In genomic region chr15:68559342-68560310, GRCh38 we compare ENCODE assay signal across 8 cellular contexts. TPM values are rescaled to one million over a fixed set of nuclear protein-coding genes. Genes with fewer than 3 reads are reported as not detected.
DNase-seq lines count a peak whose midpoint lies in the region; ATAC-seq and TF ChIP-seq lines count a peak whose summit lies in the region.

No MANE protein-coding gene starts in this region.

- no peaks in the 10 kb centered on the region for H3K36me3 Mint-ChIP-seq in activated CD4-positive, alpha-beta T cell treated with anti-CD3 and anti-CD28 coated beads, Interleukin-2, amount 10 ng/mL, durations not matched to agents 24 days and 14 days (ENCODE audit: low read depth)

- no peaks in the 10 kb centered on the region for H3K9me3 ChIP-seq in left lung

- no peaks in the 10 kb centered on the region for H3K36me3 ChIP-seq in left lung

- H3K27ac ChIP-seq in coronary artery = no peak overlapping the region
- H3K27ac ChIP-seq in left lung = no peak overlapping the region

- peak; percentile 97 for TF ChIP-seq CTCF in coronary artery (IDR thresholded peaks at IDR 0.05)
- TF ChIP-seq CTCF in left lung (IDR thresholded peaks at IDR 0.05) = peak; percentile 96 to 97

- peaks cover 0 to 44% of the 10 kb centered on the region in 2 donors for H3K27me3 ChIP-seq in left lung

- H3K27ac Mint-ChIP-seq in activated CD4-positive, alpha-beta T cell treated with anti-CD3 and anti-CD28 coated beads, Interleukin-2, amount 10 ng/mL, durations not matched to agents 24 days and 14 days = no peak overlapping the region

- peaks cover 18% of the 10 kb centered on the region for H3K4me1 Mint-ChIP-seq in activated CD4-positive, alpha-beta T cell treated with anti-CD3 and anti-CD28 coated beads, Interleukin-2, amount 10 ng/mL, durations not matched to agents 24 days and 14 days

- ATAC-seq in HG02588 (IDR thresholded peaks at IDR 0.05; ENCODE audit: unreplicated experiment) (peak; percentile 66), left lung (peak; percentile 99), GM19467 (IDR thresholded peaks at IDR 0.05; ENCODE audit: unreplicated experiment) (no peak)

- peaks cover 8 to 17% of the 10 kb centered on the region in 2 donors for H3K4me1 ChIP-seq in left lung

- peak overlapping the region; percentile 74 for H3K4me3 ChIP-seq in coronary artery
- peak overlapping the region; percentile 16 to 35 for H3K4me3 ChIP-seq in left lung

- peaks cover 47% of the 10 kb centered on the region for H3K27me3 Mint-ChIP-seq in activated CD4-positive, alpha-beta T cell treated with anti-CD3 and anti-CD28 coated beads, Interleukin-2, amount 10 ng/mL, durations not matched to agents 24 days and 14 days

- no peaks in the 10 kb centered on the region for H3K9me3 Mint-ChIP-seq in activated CD4-positive, alpha-beta T cell treated with anti-CD3 and anti-CD28 coated beads, Interleukin-2, amount 10 ng/mL, durations not matched to agents 24 days and 14 days

- DNase-seq in D341Med (ENCODE audit: low spot score) = peak; percentile 94
- peak; percentile 74 to 84 for DNase-seq in NCI-H446 (lab: John Stamatoyannopoulos, UW)
- DNase-seq in activated CD4-positive, alpha-beta T cell treated with anti-CD3 and anti-CD28 coated beads, Interleukin-2, amount 10 ng/mL, durations not matched to agents 24 days and 14 days = peak; percentile 93
- peak; percentile 73 for DNase-seq in coronary artery (ENCODE audit: low spot score)
- peak; percentile 78 to 98 for DNase-seq in left lung
- DNase-seq in stimulated activated CD4-positive, alpha-beta T cell treated with anti-CD3 and anti-CD28 coated beads, Interleukin-2, amount 100 ng/mL, for 24 hours = peak; percentile 77 to 80

- intact Hi-C loops in activated CD4-positive, alpha-beta T cell treated with anti-CD3 and anti-CD28 coated beads, Interleukin-2, amount 10 ng/mL, durations not matched to agents 24 days and 14 days (cut with micrococcal nuclease) = loop anchor here (2.0 to 10.0 kb wide), 3 partner anchors 55 to 265 kb away; partner anchors contain the start of gene ANP32A
- intact Hi-C loops in left lung (cut with DNase I) = loop anchor here (5.0 to 10.0 kb wide), 3 partner anchors 95 to 318 kb away; no protein-coding TSS in a partner anchor

- peak overlapping the region; percentile 77 for H3K4me3 Mint-ChIP-seq in activated CD4-positive, alpha-beta T cell treated with anti-CD3 and anti-CD28 coated beads, Interleukin-2, amount 10 ng/mL, durations not matched to agents 24 days and 14 days

RNA-seq across cellular contexts. Expression of gene CORO2B, which starts 19.2 kb away (rescaled TPM):
- total RNA-seq in activated CD4-positive, alpha-beta T cell treated with anti-CD3 and anti-CD28 coated beads, Interleukin-2, amount 10 ng/mL, durations not matched to agents 24 days and 14 days = 0.09 and 0.16 TPM in 2 replicates
- 1 to 10 TPM; 3.0 to 3.5 TPM for total RNA-seq in left lung
